1 cellular context compared by ENCODE assay signal in genomic region chr2:138521821-138522220, GRCh38.
TF ChIP-seq lines count a peak whose summit lies in the region.

No MANE protein-coding gene starts in this region.

TF ChIP-seq in WTC11, 78 proteins besides CTCF, POLR2A, EP300 and RAD21 (continued from another document):
- TF ChIP-seq HMGXB4 (CRISPR knock-in tag; IDR thresholded peaks at IDR 0.05) (no peak), AR (CRISPR knock-in tag; IDR thresholded peaks at IDR 0.05) (no peak), ZNF317 (CRISPR knock-in tag; IDR thresholded peaks at IDR 0.05; ENCODE audit: borderline replicate concordance, low read depth) (no peak), USF2 (CRISPR knock-in tag; IDR thresholded peaks at IDR 0.05) (no peak), ZNF121 (CRISPR knock-in tag; IDR thresholded peaks at IDR 0.05) (no peak), ZNF416 (CRISPR knock-in tag; IDR thresholded peaks at IDR 0.05) (no peak), RORB (CRISPR knock-in tag; IDR thresholded peaks at IDR 0.05) (no peak)
TF ChIP-seq in WTC11: peak in this region for 0.
